Comparison of ENCODE assay signal across 2 cellular contexts in genomic region chr15:44694416-44694815, GRCh38.
TF ChIP-seq lines count a peak whose summit lies in the region.

No MANE protein-coding gene starts in this region.

TF ChIP-seq in IMR-90, 13 proteins besides CTCF, POLR2A, EP300 and RAD21:
- no peak for TF ChIP-seq MXI1 (IDR thresholded peaks at IDR 0.05; ENCODE audit: borderline replicate concordance, low read depth, low read length)
- TF ChIP-seq RCOR1 (IDR thresholded peaks at IDR 0.05; ENCODE audit: insufficient replicate concordance, low read length), result no peak
- TF ChIP-seq CEBPB (IDR thresholded peaks at IDR 0.05; ENCODE audit: low read depth, low read length), result no peak
- TF ChIP-seq FOS (IDR thresholded peaks at IDR 0.05; ENCODE audit: low read depth, low read length), result no peak
- no peak for TF ChIP-seq ELK1 (IDR thresholded peaks at IDR 0.05; ENCODE audit: borderline replicate concordance, low read depth, low read length)
- TF ChIP-seq SMC3 (IDR thresholded peaks at IDR 0.05; ENCODE audit: low read depth, low read length), result no peak
- TF ChIP-seq RFX5 (IDR thresholded peaks at IDR 0.05; ENCODE audit: low read depth, low read length), result no peak
- no peak for TF ChIP-seq MAZ (IDR thresholded peaks at IDR 0.05; ENCODE audit: borderline replicate concordance, low read depth, low read length)
- no peak for TF ChIP-seq BHLHE40 (IDR thresholded peaks at IDR 0.05; ENCODE audit: low read depth, low read length)
- no peak for TF ChIP-seq USF2 (IDR thresholded peaks at IDR 0.05; ENCODE audit: low read depth, low read length)
- TF ChIP-seq CHD1 (IDR thresholded peaks at IDR 0.05; ENCODE audit: low read depth, low read length), result no peak
TF ChIP-seq in IMR-90: peak in this region for 0.

TF ChIP-seq in H1, 55 proteins besides CTCF, POLR2A, EP300 and RAD21:
- TF ChIP-seq SIX5 (IDR thresholded peaks at IDR 0.05; ENCODE audit: low read depth, low read length) (no peak), SP1 (IDR thresholded peaks at IDR 0.05; ENCODE audit: low read depth, low read length) (no peak), ZNF274 (IDR thresholded peaks at IDR 0.05; ENCODE audit: borderline replicate concordance, extremely low read depth, low read length) (no peak), CEBPB (IDR thresholded peaks at IDR 0.05; ENCODE audit: low read depth, low read length) (no peak), PHF8 (conservative IDR thresholded peaks at IDR 0.05; ENCODE audit: low read depth, low read length) (no peak), SIRT6 (IDR thresholded peaks at IDR 0.05; ENCODE audit: low read length) (no peak), CTBP2 (IDR thresholded peaks at IDR 0.05; ENCODE audit: borderline replicate concordance, insufficient read depth, insufficient read length, low read length) (no peak), ATF3 (IDR thresholded peaks at IDR 0.05; ENCODE audit: insufficient read depth, low read depth, low read length) (no peak), KDM4A (IDR thresholded peaks at IDR 0.05; ENCODE audit: low read depth, low read length, severe bottlenecking) (no peak), TEAD4 (IDR thresholded peaks at IDR 0.05; ENCODE audit: low read depth, low read length) (no peak), SIN3A (conservative IDR thresholded peaks at IDR 0.05 in 1 of 2, IDR thresholded peaks at IDR 0.05 in 1 of 2; ENCODE audit: low read depth in 1 of 2, low read length in 2 of 2) (no peak), SUZ12 (IDR thresholded peaks at IDR 0.05; ENCODE audit: low read length) (no peak), CHD2 (IDR thresholded peaks at IDR 0.05; ENCODE audit: low read length) (no peak), BRCA1 (IDR thresholded peaks at IDR 0.05; ENCODE audit: low read depth, low read length) (no peak), RNF2 (IDR thresholded peaks at IDR 0.05; ENCODE audit: borderline replicate concordance, low read depth, low read length, missing control alignments, poor library complexity, severe bottlenecking) (no peak)
